In genomic region chr1:53091841-53092645, GRCh38 we compare ENCODE assay signal across 16 cellular contexts. TPM values are rescaled to one million over a fixed set of nuclear protein-coding genes. Genes with fewer than 3 reads are reported as not detected.
DNase-seq lines count a peak whose midpoint lies in the region; ATAC-seq and TF ChIP-seq lines count a peak whose summit lies in the region.
"Had no signal": no experiment of that assay in that cellular context is flagged by ENCODE, and none has a peak within 500 bp of the region (broad histone marks: within the 10 kb centered on the region; RNA-seq: fewer than 3 reads in every experiment).

No MANE protein-coding gene starts in this region.

- no peak overlapping the region for H3K27ac Mint-ChIP-seq in T-helper 17 cell
- H3K27ac Mint-ChIP-seq: activated naive CD8-positive, alpha-beta T cell; nephron had no signal

- H3K4me1 ChIP-seq in right lobe of liver (peaks cover 0 to 20% (median 0%) of the 10 kb centered on the region in 4 donors), trophoblast cell (ENCODE audit: control insufficient read depth in 1 of 2, insufficient read depth in 2 of 2, low read length in 2 of 2) (peaks cover 3 to 5% of the 10 kb centered on the region in 2 experiments)
- H3K4me1 ChIP-seq: spleen had no signal

- DNase-seq in AG08395 (ENCODE audit: low spot score): peak; percentile 16
- peak; percentile 39 for DNase-seq in KBM-7
- peak; percentile 88 for DNase-seq in cerebellar cortex (ENCODE audit: low spot score)
- DNase-seq in right lobe of liver: peak; percentile 81 to 93 (median 93)
- no peak for DNase-seq in trophoblast cell
- no peak for DNase-seq in DMS153 treated with DMSO at 0.1 percent for 48 hours (lab: John Stamatoyannopoulos, UW; ENCODE audit: unreplicated experiment)
- no peak for DNase-seq in T-helper 17 cell
- DNase-seq in germinal center (ENCODE audit: low spot score): no peak
- DNase-seq: NCI-H1436, NCI-H526, SHP77 treated with DMSO at 0.1 percent for 48 hours, spleen had no signal

- no peak overlapping the region for H2AFZ ChIP-seq in trophoblast cell (ENCODE audit: insufficient read depth, low read length, poor library complexity)

- H3K9me3 ChIP-seq in right lobe of liver (no peaks in the 10 kb centered on the region), trophoblast cell (ENCODE audit: insufficient read depth, low read depth, low read length) (peaks cover 22% of the 10 kb centered on the region), T-helper 17 cell (ENCODE audit: control insufficient read depth, low read length, poor library complexity, severe bottlenecking) (no peaks in the 10 kb centered on the region)
- H3K9me3 ChIP-seq: A549, spleen had no signal

- H3K36me3 ChIP-seq in right lobe of liver (no peaks in the 10 kb centered on the region), trophoblast cell (ENCODE audit: control insufficient read depth in 1 of 2, insufficient read depth in 2 of 2, low read length in 2 of 2) (no peaks in the 10 kb centered on the region)
- H3K36me3 ChIP-seq: spleen had no signal

- H3K14ac ChIP-seq in trophoblast cell (ENCODE audit: low read length): no peak overlapping the region

- no peak overlapping the region for H2BK12ac ChIP-seq in trophoblast cell (ENCODE audit: low read length)

- no peak overlapping the region for H4K12ac ChIP-seq in trophoblast cell (ENCODE audit: low read depth, low read length)

- H2BK5ac ChIP-seq in trophoblast cell (ENCODE audit: low read depth, low read length, poor library complexity): no peak overlapping the region

- H3K27me3 ChIP-seq in right lobe of liver (no peaks in the 10 kb centered on the region), trophoblast cell (ENCODE audit: insufficient read depth, low read length) (no peaks in the 10 kb centered on the region)

- no peaks in the 10 kb centered on the region for H3K79me1 ChIP-seq in trophoblast cell (ENCODE audit: low read length)

- no peaks in the 10 kb centered on the region for H3K36me3 Mint-ChIP-seq in T-helper 17 cell (ENCODE audit: low read depth)
- H3K36me3 Mint-ChIP-seq: activated naive CD8-positive, alpha-beta T cell had no signal

- H3K23ac ChIP-seq in trophoblast cell (ENCODE audit: low read length): no peak overlapping the region

- H3K27me3 Mint-ChIP-seq in T-helper 17 cell: no peaks in the 10 kb centered on the region
- H3K27me3 Mint-ChIP-seq: activated naive CD8-positive, alpha-beta T cell had no signal

- no peak overlapping the region for H4K8ac ChIP-seq in trophoblast cell (ENCODE audit: low read depth, low read length)

- no peak overlapping the region for H3K4ac ChIP-seq in trophoblast cell (ENCODE audit: low read depth, low read length)

- H3K18ac ChIP-seq in trophoblast cell (ENCODE audit: low read length): no peak overlapping the region

- 60% methylated on average over 3 of the region's 26 CpGs for WGBS in right lobe of liver (ENCODE audit: insufficient coverage, low coverage, low lambda C conversion rate, missing lambda C conversion rate)
- WGBS in trophoblast cell (ENCODE audit: extremely low coverage, insufficient coverage, insufficient read length): no CpG with 5 or more reads among the region's 26 CpGs

- H2AK5ac ChIP-seq in trophoblast cell (ENCODE audit: low read length): no peak overlapping the region

- in situ Hi-C loops in KBM-7 (cut with MboI; ENCODE audit: low pct_unique_long_range_greater_than_20kb, low sequenced_read_pairs): no loop called here

- H3K27ac ChIP-seq in right lobe of liver (no peak overlapping the region), trophoblast cell (ENCODE audit: low read depth, low read length) (no peak overlapping the region)
- H3K27ac ChIP-seq: spleen had no signal

- no peak overlapping the region for H4K91ac ChIP-seq in trophoblast cell (ENCODE audit: low read depth, low read length)

- no peak overlapping the region for H3K4me2 ChIP-seq in trophoblast cell (ENCODE audit: low read length)
- H3K4me2 ChIP-seq: A549 had no signal

- peaks cover 5% of the 10 kb centered on the region for H3K4me1 Mint-ChIP-seq in T-helper 17 cell
- H3K4me1 Mint-ChIP-seq: nephron had no signal

- H3K79me2 ChIP-seq in trophoblast cell (ENCODE audit: control insufficient read depth, insufficient read depth, low read length, poor library complexity): no peaks in the 10 kb centered on the region

- H2BK120ac ChIP-seq in trophoblast cell (ENCODE audit: insufficient read depth, low read length, poor library complexity): no peak overlapping the region

- intact Hi-C loops in right lobe of liver (cut with DNase I): loop anchor here in 1 of 2 donors (10.0 kb wide), 1 partner anchor 83 kb away; no protein-coding TSS in a partner anchor

- H3K9ac ChIP-seq in trophoblast cell (ENCODE audit: low read length): no peak overlapping the region

- TF ChIP-seq POLR2A in right lobe of liver (IDR thresholded peaks at IDR 0.05): no peak

- no peak overlapping the region for H3K4me3 ChIP-seq in right lobe of liver
- H3K4me3 ChIP-seq in trophoblast cell (ENCODE audit: low read depth, low read length): no peak overlapping the region
- H3K4me3 ChIP-seq: A549, spleen had no signal

- H3K4me3 Mint-ChIP-seq in T-helper 17 cell: no peak overlapping the region
- H3K4me3 Mint-ChIP-seq: activated naive CD8-positive, alpha-beta T cell; nephron had no signal

- no peak for TF ChIP-seq CTCF in right lobe of liver (IDR thresholded peaks at IDR 0.05)

- peak; percentile 71 to 87 (median 83) for ATAC-seq in right lobe of liver
- ATAC-seq in T-helper 17 cell: no peak
- ATAC-seq: A549 had no signal

RNA-seq across cellular contexts. Expression of gene PODN, which starts 30.0 kb away (rescaled TPM):
- total RNA-seq in right lobe of liver: 1 to 10 TPM; 2.8 to 9.8 (median 5.1) TPM
- polyA plus RNA-seq in trophoblast cell (2013): 0.14 and 0.17 TPM in 2 replicates
- total RNA-seq in T-helper 17 cell: not detected
- polyA plus RNA-seq: keratinocyte had no signal

RNA-seq across cellular contexts. Expression of gene SLC1A7, which starts 50.4 kb away (rescaled TPM):
- total RNA-seq in right lobe of liver: 1 to 10 TPM in 1 of 6 experiments, under 1 TPM in 5; 0.31 to 1.3 (median 0.61) TPM
- 0.03 and 0.04 TPM in 2 replicates for polyA plus RNA-seq in trophoblast cell (2013)
- total RNA-seq in T-helper 17 cell: not detected
- polyA plus RNA-seq: keratinocyte had no signal

Comparison
In these comparisons a context has a peak if more than half of its experiments do, and no peak if none do; other contexts are left out.
1. DNase-seq: peak in AG08395 (single experiment), KBM-7 (single experiment), cerebellar cortex (single experiment) and right lobe of liver (3 of 3); none in trophoblast cell (0 of 2), DMS153 treated with DMSO at 0.1 percent for 48 hours (single experiment), T-helper 17 cell (0 of 3) and germinal center (single experiment).